ENCODE assay signal across 8 cellular contexts in the genomic region with DNA sequence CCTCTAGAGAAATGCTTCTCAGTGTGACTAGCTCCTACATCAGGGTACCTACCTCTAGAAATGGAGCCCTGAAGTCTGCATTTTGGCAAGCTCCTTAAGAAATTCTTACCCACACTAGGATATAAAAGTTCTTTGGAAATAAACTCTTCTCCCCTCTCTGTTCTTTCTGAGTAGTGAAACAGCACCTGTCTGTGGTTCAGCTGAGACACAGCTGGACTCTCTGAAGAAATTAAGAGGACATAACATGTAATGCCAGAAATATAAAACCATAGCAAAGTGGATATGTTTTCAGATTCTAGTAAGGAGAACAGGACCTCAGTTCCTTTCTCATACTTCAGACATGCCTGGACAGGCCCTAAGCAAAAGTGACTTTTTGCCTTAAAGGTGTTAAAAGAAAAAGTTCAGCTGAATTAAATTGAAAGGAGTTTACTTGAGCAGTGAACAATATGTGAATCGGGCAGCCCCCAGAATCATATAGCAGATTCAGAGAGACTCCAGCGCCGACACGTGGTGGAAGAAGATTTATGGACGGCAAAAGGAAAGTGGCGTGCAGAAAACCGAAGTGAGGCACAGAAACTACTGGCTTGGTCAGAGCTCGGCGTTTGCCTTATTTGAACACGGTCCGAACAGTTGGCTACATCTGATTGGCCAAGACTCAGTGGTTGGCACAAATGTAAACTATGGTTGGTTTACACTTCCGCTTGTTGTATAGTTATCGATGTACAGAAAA.
A peak's percentile ranks its signal among the peaks of the same experiment; 100 is the strongest.
DNase-seq lines count a peak whose midpoint lies in the region; TF ChIP-seq lines count a peak whose summit lies in the region.

No MANE protein-coding gene starts in this region.

- no peaks in the 10 kb centered on the region for H3K4me1 ChIP-seq in suprapubic skin

- no peaks in the 10 kb centered on the region for H3K9me3 Mint-ChIP-seq in dendritic cell treated with granulocyte-macrophage colony-stimulating factor and Interleukin-4, amounts not matched to agents 40 ng/mL and 50 ng/mL, for 4 days

- H3K36me3 ChIP-seq in suprapubic skin = no peaks in the 10 kb centered on the region

- H3K4me3 Mint-ChIP-seq in dendritic cell treated with granulocyte-macrophage colony-stimulating factor and Interleukin-4, amounts not matched to agents 40 ng/mL and 50 ng/mL, for 4 days = no peak overlapping the region

- TF ChIP-seq EP300 in suprapubic skin (IDR thresholded peaks at IDR 0.05) = no peak

- H3K4me3 ChIP-seq in suprapubic skin = no peak overlapping the region
- no peak overlapping the region for H3K4me3 ChIP-seq in coronary artery

- peaks cover 48% of the 10 kb centered on the region for H3K4me1 Mint-ChIP-seq in dendritic cell treated with granulocyte-macrophage colony-stimulating factor and Interleukin-4, amounts not matched to agents 40 ng/mL and 50 ng/mL, for 4 days (ENCODE audit: low read depth)

- H3K27me3 ChIP-seq in suprapubic skin = no peaks in the 10 kb centered on the region

- DNase-seq in NOMO-1 (lab: John Stamatoyannopoulos, UW; ENCODE audit: unreplicated experiment in 2 of 2) (peak; percentile 21 to 25), NOMO-1 treated with dmso at 0.1 percent for 144 hours (lab: John Stamatoyannopoulos, UW; ENCODE audit: unreplicated experiment) (no peak), NCI-H82 treated with DMSO at 0.1 percent for 48 hours (lab: John Stamatoyannopoulos, UW; ENCODE audit: unreplicated experiment) (peak; percentile 12), OCI-M1 (lab: John Stamatoyannopoulos, UW) (no peak), suprapubic skin (ENCODE audit: low spot score in 2 of 2) (no peak), coronary artery (ENCODE audit: low spot score) (no peak)
- DNase-seq in stimulated activated CD8-positive, alpha-beta memory T cell treated with anti-CD3 and anti-CD28 coated beads, Interleukin-4, amount 100 ng/mL, for 48 hours = peak; percentile 52

- peaks cover 32% of the 10 kb centered on the region for H3K36me3 Mint-ChIP-seq in dendritic cell treated with granulocyte-macrophage colony-stimulating factor and Interleukin-4, amounts not matched to agents 40 ng/mL and 50 ng/mL, for 4 days (ENCODE audit: low read depth)

- intact Hi-C loops in dendritic cell treated with granulocyte-macrophage colony-stimulating factor and Interleukin-4, amounts not matched to agents 40 ng/mL and 50 ng/mL, for 4 days (cut with micrococcal nuclease) = no loop called here

- no peak for TF ChIP-seq POLR2A in suprapubic skin (IDR thresholded peaks at IDR 0.05)

- no peak overlapping the region for H3K27ac ChIP-seq in suprapubic skin
- no peak overlapping the region for H3K27ac ChIP-seq in coronary artery

- 54% methylated on average over 13 of the region's 13 CpGs for WGBS in suprapubic skin

- H3K27ac Mint-ChIP-seq in dendritic cell treated with granulocyte-macrophage colony-stimulating factor and Interleukin-4, amounts not matched to agents 40 ng/mL and 50 ng/mL, for 4 days = peak overlapping the region; percentile 62

- TF ChIP-seq CTCF in suprapubic skin (IDR thresholded peaks at IDR 0.05) (no peak), coronary artery (IDR thresholded peaks at IDR 0.05) (no peak)

- no peaks in the 10 kb centered on the region for H3K9me3 ChIP-seq in suprapubic skin

- no peaks in the 10 kb centered on the region for H3K27me3 Mint-ChIP-seq in dendritic cell treated with granulocyte-macrophage colony-stimulating factor and Interleukin-4, amounts not matched to agents 40 ng/mL and 50 ng/mL, for 4 days

Comparison
In these comparisons a context has a peak if more than half of its experiments do, and no peak if none do; other contexts are left out.
1. DNase-seq: peak in NOMO-1 (2 of 2), NCI-H82 treated with DMSO at 0.1 percent for 48 hours (single experiment) and stimulated activated CD8-positive, alpha-beta memory T cell treated with anti-CD3 and anti-CD28 coated beads, Interleukin-4, amount 100 ng/mL, for 48 hours (single experiment); none in NOMO-1 treated with dmso at 0.1 percent for 144 hours (single experiment), OCI-M1 (single experiment), suprapubic skin (0 of 2) and coronary artery (single experiment).